11 cellular contexts compared by ENCODE assay signal in genomic region chr15:90212221-90213079, GRCh38. TPM values are rescaled to one million over a fixed set of nuclear protein-coding genes. Genes with fewer than 3 reads are reported as not detected.
DNase-seq lines count a peak whose midpoint lies in the region; ATAC-seq and TF ChIP-seq lines count a peak whose summit lies in the region.
"Had no signal": no experiment of that assay in that cellular context is flagged by ENCODE, and none has a peak within 500 bp of the region (broad histone marks: within the 10 kb centered on the region; RNA-seq: fewer than 3 reads in every experiment).

No MANE protein-coding gene starts in this region.

- DNase-seq in D341Med (ENCODE audit: low spot score) (peak; percentile 37), RPMI7951 (ENCODE audit: low read depth) (peak; percentile 69), fibroblast of peridontal ligament (ENCODE audit: extremely low read depth) (peak; percentile 34), sigmoid colon (no peak), COLO668 (lab: John Stamatoyannopoulos, UW; ENCODE audit: unreplicated experiment) (no peak), dermis blood vessel endothelial cell (no peak), left cardiac atrium (no peak)
- DNase-seq: activated CD8-positive, alpha-beta memory T cell treated with anti-CD3 and anti-CD28 coated beads, Interleukin-2, amount 10 ng/mL, durations not matched to agents 7 days and 5 days; NCI-H1436 treated with DMSO at 0.1 percent for 48 hours had no signal

- no peaks in the 10 kb centered on the region for H3K9me3 ChIP-seq in sigmoid colon

- H3K4me1 ChIP-seq in sigmoid colon: peaks cover 0 to 48% (median 45%) of the 10 kb centered on the region in 4 donors

- ATAC-seq in HG03469 (IDR thresholded peaks at IDR 0.05; ENCODE audit: unreplicated experiment): no peak
- ATAC-seq in left cardiac atrium: no peak
- ATAC-seq: activated CD8-positive, alpha-beta memory T cell treated with anti-CD3 and anti-CD28 coated beads, Interleukin-2, amount 10 ng/mL, durations not matched to agents 7 days and 5 days had no signal

- TF ChIP-seq EP300 in sigmoid colon (IDR thresholded peaks at IDR 0.05): no peak

- intact Hi-C loops in sigmoid colon (cut with DNase I) (no loop called here), left cardiac atrium (cut with DNase I) (no loop called here)

- no peak overlapping the region for H3K4me3 ChIP-seq in sigmoid colon

- no peak for TF ChIP-seq CTCF in sigmoid colon (IDR thresholded peaks at IDR 0.05)

- no peak for TF ChIP-seq POLR2A in sigmoid colon (IDR thresholded peaks at IDR 0.05)

- 65 to 81% methylated on average over 35 of the region's 35 CpGs for WGBS in sigmoid colon, 2 donors

- H3K36me3 ChIP-seq in sigmoid colon: peaks cover 1 to 27% (median 5%) of the 10 kb centered on the region in 4 donors

- H3K27me3 ChIP-seq in sigmoid colon: no peaks in the 10 kb centered on the region

- peak overlapping the region in 3 of 4 donors; percentile 68 to 71 (median 69) for H3K27ac ChIP-seq in sigmoid colon

RNA-seq across cellular contexts. Expression of gene SEMA4B, which starts 11.3 kb away (rescaled TPM):
- 18.1 and 20.9 TPM in 2 replicates for total RNA-seq in RPMI7951 (2014; rRNA removed; shearing (Covaris generic))
- total RNA-seq in sigmoid colon (10 to 100 TPM; 42.0 to 72.4 (median 58.6) TPM), dermis blood vessel endothelial cell (6.3 and 9.4 TPM in 2 replicates), left cardiac atrium (10 to 100 TPM; 26.2 to 41.2 TPM)
- 10 to 100 TPM; 10.6 to 94.5 (median 11.4) TPM for polyA plus RNA-seq in sigmoid colon

RNA-seq across cellular contexts. Expression of gene CIB1, which starts 21.3 kb away (rescaled TPM):
- 86.9 and 92.3 TPM in 2 replicates for total RNA-seq in RPMI7951 (2014; rRNA removed; shearing (Covaris generic))
- total RNA-seq in sigmoid colon (10 to 100 TPM; 18.6 to 35.7 (median 35.5) TPM), dermis blood vessel endothelial cell (22.5 and 26.2 TPM in 2 replicates), left cardiac atrium (10 to 100 TPM; 53.2 to 55.0 TPM)
- polyA plus RNA-seq in sigmoid colon: 100 to 1,000 TPM; 283 to 436 (median 359) TPM

RNA-seq across cellular contexts. Expression of gene GDPGP1, which starts 21.6 kb away (rescaled TPM):
- 4.3 and 5.9 TPM in 2 replicates for total RNA-seq in RPMI7951 (2014; rRNA removed; shearing (Covaris generic))
- total RNA-seq in sigmoid colon: 1 to 10 TPM; 3.0 to 7.5 (median 5.4) TPM
- polyA plus RNA-seq in sigmoid colon: 10 to 100 TPM in 1 of 3 donors, 1 to 10 TPM in 2; 7.9 to 12.7 (median 9.0) TPM
- 11.7 and 13.6 TPM in 2 replicates for total RNA-seq in dermis blood vessel endothelial cell
- 10 to 100 TPM in 1 of 2 donors, 1 to 10 TPM in 1; 9.4 to 11.9 TPM for total RNA-seq in left cardiac atrium

RNA-seq across cellular contexts. Expression of gene TTLL13, which starts 36.9 kb away (rescaled TPM):
- total RNA-seq in RPMI7951 (2014; rRNA removed; shearing (Covaris generic)): not detected in 2 replicates
- total RNA-seq in sigmoid colon (not detected), dermis blood vessel endothelial cell (0.09 and 0.17 TPM in 2 replicates), left cardiac atrium (not detected)
- polyA plus RNA-seq in sigmoid colon: under 1 TPM in 1 of 3 donors, not detected in 2; 0.25 TPM
- total RNA-seq: kidney epithelial cell had no signal

RNA-seq across cellular contexts. Expression of gene NGRN, which starts 53.0 kb away (rescaled TPM):
- 80.3 and 83.4 TPM in 2 replicates for total RNA-seq in RPMI7951 (2014; rRNA removed; shearing (Covaris generic))
- 100 to 1,000 TPM in 3 of 4 donors, 10 to 100 TPM in 1; 81.2 to 139 (median 111) TPM for total RNA-seq in sigmoid colon
- polyA plus RNA-seq in sigmoid colon: 10 to 100 TPM; 43.2 to 66.7 (median 51.8) TPM
- 68.1 and 92.9 TPM in 2 replicates for total RNA-seq in dermis blood vessel endothelial cell
- 100 to 1,000 TPM; 115 to 131 TPM for total RNA-seq in left cardiac atrium

Comparison
In these comparisons a context has a peak if more than half of its experiments do, and no peak if none do; other contexts are left out.
1. DNase-seq: peak in D341Med (single experiment), RPMI7951 (single experiment) and fibroblast of peridontal ligament (single experiment); none in sigmoid colon (single experiment), COLO668 (single experiment), dermis blood vessel endothelial cell (single experiment) and left cardiac atrium (single experiment).